1 cellular context compared by ENCODE assay signal in genomic region chr7:2633538-2634264, GRCh38.
TF ChIP-seq lines count a peak whose summit lies in the region.

No MANE protein-coding gene starts in this region.

TF ChIP-seq in H1, 55 proteins besides CTCF, POLR2A, EP300 and RAD21:
- TF ChIP-seq SIRT6 (IDR thresholded peaks at IDR 0.05; ENCODE audit: low read length) (no peak), SIX5 (IDR thresholded peaks at IDR 0.05; ENCODE audit: low read depth, low read length) (no peak)
